9 cellular contexts compared by ENCODE assay signal in genomic region chr3:136802481-136802996, GRCh38. TPM values are rescaled to one million over a fixed set of nuclear protein-coding genes. Genes with fewer than 3 reads are reported as not detected.
DNase-seq lines count a peak whose midpoint lies in the region; ATAC-seq and TF ChIP-seq lines count a peak whose summit lies in the region.
"Had no signal": no experiment of that assay in that cellular context is flagged by ENCODE, and none has a peak within 500 bp of the region (broad histone marks: within the 10 kb centered on the region; RNA-seq: fewer than 3 reads in every experiment).

No MANE protein-coding gene starts in this region.

- H3K4me1 ChIP-seq in SJCRH30 (no peaks in the 10 kb centered on the region), tibial artery (peaks cover 0 to 20% (median 12%) of the 10 kb centered on the region in 4 donors)

- peak overlapping the region; percentile 25 for H3K4me3 ChIP-seq in SJCRH30
- H3K4me3 ChIP-seq in tibial artery, result no peak overlapping the region

- TF ChIP-seq CTCF in tibial artery (IDR thresholded peaks at IDR 0.05), result no peak

- H3K27ac ChIP-seq in SJCRH30, result peak overlapping the region; percentile 6; the same call in 1 of the 2 replicates
- H3K27ac ChIP-seq in tibial artery, result peak overlapping the region; percentile 42 to 67

- DNase-seq in SJCRH30 (peak in 1 of 2 experiments; percentile 46), left cardiac atrium (no peak), tibial artery (no peak)
- no peak for DNase-seq in activated CD4-positive, CD25-positive, alpha-beta regulatory T cell (lab: John Stamatoyannopoulos, UW)
- no peak for DNase-seq in stimulated activated CD4-positive, alpha-beta T cell treated with anti-CD3 and anti-CD28 coated beads, Interleukin-4, amount 100 ng/mL, for 4 hours
- DNase-seq: naive B cell had no signal

- H3K27me3 ChIP-seq in SJCRH30 (no peaks in the 10 kb centered on the region), tibial artery (no peaks in the 10 kb centered on the region)

- H3K36me3 ChIP-seq in SJCRH30 (no peaks in the 10 kb centered on the region), tibial artery (no peaks in the 10 kb centered on the region)

- ATAC-seq in HG03442 (IDR thresholded peaks at IDR 0.05; ENCODE audit: unreplicated experiment) (peak; percentile 42), left cardiac atrium (peak; percentile 71 to 74), HG02678 (IDR thresholded peaks at IDR 0.05; ENCODE audit: unreplicated experiment) (no peak), HG02623 (IDR thresholded peaks at IDR 0.05; ENCODE audit: unreplicated experiment) (no peak)

- intact Hi-C loops in left cardiac atrium (cut with DNase I) (no loop called here), tibial artery (cut with DNase I; ENCODE audit: low total_unique reads) (no loop called here)

- H3K9me3 ChIP-seq in SJCRH30 (replicated peaks) (no peaks in the 10 kb centered on the region), tibial artery (no peaks in the 10 kb centered on the region)

RNA-seq across cellular contexts. Expression of gene SLC35G2, which starts 16.4 kb away (rescaled TPM):
- total RNA-seq in SJCRH30 (2014; rRNA removed; shearing (Covaris generic)), result 8.1 and 8.9 TPM in 2 replicates
- total RNA-seq in left cardiac atrium, result 1 to 10 TPM; 4.6 to 8.2 TPM

RNA-seq across cellular contexts. Expression of gene STAG1, which starts 50.4 kb away (rescaled TPM):
- 28.8 and 34.3 TPM in 2 replicates for total RNA-seq in SJCRH30 (2014; rRNA removed; shearing (Covaris generic))
- total RNA-seq in left cardiac atrium, result 10 to 100 TPM; 25.3 to 27.9 TPM

RNA-seq across cellular contexts. Expression of gene NCK1, which starts 59.5 kb away (rescaled TPM):
- 33.1 and 42.9 TPM in 2 replicates for total RNA-seq in SJCRH30 (2014; rRNA removed; shearing (Covaris generic))
- total RNA-seq in left cardiac atrium, result 10 to 100 TPM; 29.5 to 29.9 TPM

Comparison
In these comparisons a context has a peak if more than half of its experiments do, and no peak if none do; other contexts are left out.
1. ATAC-seq: peak in HG03442 (single experiment) and left cardiac atrium (2 of 2); none in HG02678 (single experiment) and HG02623 (single experiment).